Comparison of ENCODE assay signal across 9 cellular contexts in genomic region chr3:45240292-45240691, GRCh38.
"Had no signal": no experiment of that assay in that cellular context is flagged by ENCODE, and none has a peak within 500 bp of the region (broad histone marks: within the 10 kb centered on the region; RNA-seq: fewer than 3 reads in every experiment).

No MANE protein-coding gene starts in this region.

- H3K4me1 ChIP-seq: HAP-1 had no signal

- H3K4me3 ChIP-seq: GM23338, HAP-1, K562 had no signal

- H3K4me2 ChIP-seq: GM23338 had no signal

- H3K36me3 ChIP-seq: HAP-1 had no signal

- FAIRE-seq: HTR-8/SVneo, K562 had no signal

- DNase-seq: H7, HFFc6, IMR-90, KG1 had no signal

- ATAC-seq: GM23338, HCT116, K562 had no signal
